8 cellular contexts compared by ENCODE assay signal in the genomic region with DNA sequence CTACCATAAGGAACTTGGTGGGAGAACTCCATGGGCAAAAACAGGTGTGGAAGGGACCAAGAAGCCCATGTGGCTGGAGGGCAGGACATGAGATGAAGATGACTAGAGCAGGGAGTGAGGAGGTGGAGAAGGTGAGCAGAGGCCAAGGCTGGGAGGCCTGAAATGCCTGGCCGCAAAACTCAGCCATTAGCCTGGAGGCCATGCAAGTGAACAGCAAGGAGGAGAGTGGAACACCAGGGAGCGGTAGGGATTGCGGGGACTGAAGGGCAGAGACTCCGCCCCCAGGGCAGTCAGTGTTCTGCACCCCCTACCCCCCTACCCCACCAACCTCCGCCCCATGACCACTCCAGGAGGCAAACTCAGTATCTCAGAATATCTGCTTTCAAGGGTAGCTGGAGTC. TPM values are rescaled to one million over a fixed set of nuclear protein-coding genes. Genes with fewer than 3 reads are reported as not detected.
A peak's percentile ranks its signal among the peaks of the same experiment; 100 is the strongest.
DNase-seq lines count a peak whose midpoint lies in the region; ATAC-seq and TF ChIP-seq lines count a peak whose summit lies in the region.

No MANE protein-coding gene starts in this region.

- H3K9ac ChIP-seq in MM.1S (ENCODE audit: low read length) (peak overlapping the region; percentile 93; the same call in 1 of the 2 replicates), duodenal mucosa (ENCODE audit: low read depth in 1 of 2, low read length in 2 of 2) (peak overlapping the region; percentile 67 to 87), neuronal stem cell (ENCODE audit: low read depth, low read length, poor library complexity) (no peak overlapping the region)

- H3K4me1 ChIP-seq in Caco-2 (peaks cover 9% of the 10 kb centered on the region), MM.1S (ENCODE audit: low read length) (peaks cover 7% of the 10 kb centered on the region), duodenal mucosa (ENCODE audit: control insufficient read depth in 1 of 2, insufficient read depth in 2 of 2, low read length in 2 of 2) (peaks cover 13 to 31% of the 10 kb centered on the region in 2 donors), neuronal stem cell (ENCODE audit: control insufficient read depth in 2 of 2, insufficient read depth in 1 of 2, low read depth in 1 of 2, low read length in 2 of 2) (peaks cover 9 to 11% of the 10 kb centered on the region in 2 donors)

- H3K14ac ChIP-seq in neuronal stem cell (ENCODE audit: low read length), result no peak overlapping the region

- H3K27ac Mint-ChIP-seq in Caco-2 (ENCODE audit: unreplicated experiment), result peak overlapping the region; percentile 86

- H3K79me1 ChIP-seq in neuronal stem cell (ENCODE audit: low read depth, low read length), result no peaks in the 10 kb centered on the region

- no peak overlapping the region for H2BK12ac ChIP-seq in neuronal stem cell (ENCODE audit: low read length)

- peak overlapping the region; percentile 97; the same call in 1 of the 2 replicates for H2AFZ ChIP-seq in MM.1S (ENCODE audit: low read length)
- no peak overlapping the region for H2AFZ ChIP-seq in neuronal stem cell (ENCODE audit: low read length)

- no peak overlapping the region for H2BK5ac ChIP-seq in neuronal stem cell (ENCODE audit: low read length)

- H3K4me2 ChIP-seq in MM.1S (ENCODE audit: low read depth, low read length) (peak overlapping the region; percentile 99), neuronal stem cell (ENCODE audit: insufficient read depth, low read length, poor library complexity, severe bottlenecking) (no peak overlapping the region)

- no peaks in the 10 kb centered on the region for H3K27me3 ChIP-seq in Caco-2 (replicated peaks; ENCODE audit: control insufficient read depth, insufficient read depth, low read length)
- no peaks in the 10 kb centered on the region for H3K27me3 ChIP-seq in MM.1S (replicated peaks; ENCODE audit: insufficient read depth, low read length)
- H3K27me3 ChIP-seq in duodenal mucosa (ENCODE audit: control insufficient read depth in 1 of 2, insufficient read depth in 2 of 2, low read length in 2 of 2), result no peaks in the 10 kb centered on the region
- no peaks in the 10 kb centered on the region for H3K27me3 ChIP-seq in neuronal stem cell (ENCODE audit: control insufficient read depth in 3 of 3, insufficient read depth in 3 of 3, low read depth in 1 of 3, low read length in 3 of 3)

- TF ChIP-seq CTCF in Caco-2 (IDR thresholded peaks at IDR 0.05; ENCODE audit: insufficient read depth in 1 of 2, low read depth in 1 of 2, low read length in 1 of 2, severe bottlenecking in 1 of 2, unreplicated experiment in 1 of 2) (no peak), MM.1S (IDR thresholded peaks at IDR 0.05; ENCODE audit: low read length) (no peak)

- H4K20me1 ChIP-seq in MM.1S (ENCODE audit: insufficient read depth, low read length), result no peaks in the 10 kb centered on the region

- peak overlapping the region; percentile 68 for H2AK5ac ChIP-seq in neuronal stem cell (ENCODE audit: low read depth, low read length)

- no peak overlapping the region for H3K4me3 ChIP-seq in Caco-2 (ENCODE audit: low read depth, low read length)
- H3K4me3 ChIP-seq in MM.1S (ENCODE audit: low read length), result peak overlapping the region; percentile 91
- peak overlapping the region; percentile 85 to 96 for H3K4me3 ChIP-seq in duodenal mucosa (ENCODE audit: low read depth in 1 of 2, low read length in 2 of 2)
- peak overlapping the region in 1 of 2 donors; percentile 92 for H3K4me3 ChIP-seq in neuronal stem cell (ENCODE audit: low read length in 2 of 2)

- no peaks in the 10 kb centered on the region for H3K27me3 Mint-ChIP-seq in Caco-2 (ENCODE audit: insufficient read depth, unreplicated experiment)

- intact Hi-C loops in Caco-2 (cut with micrococcal nuclease; ENCODE audit: unreplicated experiment), result no loop called here

- no peak overlapping the region for H3K18ac ChIP-seq in neuronal stem cell (ENCODE audit: low read length)

- H3K4me1 Mint-ChIP-seq in Caco-2 (ENCODE audit: low read depth, unreplicated experiment), result peaks cover 18% of the 10 kb centered on the region

- H3K36me3 Mint-ChIP-seq in Caco-2 (ENCODE audit: insufficient read depth, unreplicated experiment), result peaks cover 40% of the 10 kb centered on the region

- no peaks in the 10 kb centered on the region for H3K9me2 ChIP-seq in MM.1S (replicated peaks; ENCODE audit: insufficient read depth, low read length)

- no peak overlapping the region for H3K23ac ChIP-seq in neuronal stem cell (ENCODE audit: low read depth, low read length, poor library complexity)

- BruUV-seq in Caco-2 (replicated peaks; lab: Mats Ljungman, UMichigan), result no TSS peak

- H4K91ac ChIP-seq in neuronal stem cell (ENCODE audit: low read depth, low read length, poor library complexity), result no peak overlapping the region

- H3K4ac ChIP-seq in neuronal stem cell (ENCODE audit: low read length), result no peak overlapping the region

- CTCF ChIA-PET in Caco-2 (lab: Charles Lee), result interaction anchor here (0.6 kb wide), 2 partner anchors 31 to 38 kb away, joined by 3 to 4 read pairs; no protein-coding TSS in a partner anchor

- H3K36me3 ChIP-seq in Caco-2 (ENCODE audit: control insufficient read depth, insufficient read depth, low read length) (no peaks in the 10 kb centered on the region; the same call in 1 of the 2 replicates), MM.1S (replicated peaks; ENCODE audit: insufficient read depth, low read length) (no peaks in the 10 kb centered on the region), duodenal mucosa (ENCODE audit: control insufficient read depth in 1 of 2, insufficient read depth in 2 of 2, low read length in 2 of 2) (peaks cover 0 to 11% of the 10 kb centered on the region in 2 donors), neuronal stem cell (replicated peaks in 1 of 2; ENCODE audit: control insufficient read depth in 2 of 2, insufficient read depth in 2 of 2, low read length in 2 of 2) (peaks cover 6 to 30% of the 10 kb centered on the region in 2 donors)

- H3K79me2 ChIP-seq in MM.1S (ENCODE audit: low read length), result peaks cover 23% of the 10 kb centered on the region

- DNase-seq in Caco-2, result peak in 1 of 2 experiments; percentile 25
- no peak for DNase-seq in MM.1S
- no peak for DNase-seq in neuronal stem cell (ENCODE audit: low spot score)
- DNase-seq in kidney tubule cell (ENCODE audit: low spot score), result no peak

- no peaks in the 10 kb centered on the region for H3K9me3 ChIP-seq in Caco-2
- no peaks in the 10 kb centered on the region for H3K9me3 ChIP-seq in MM.1S (replicated peaks; ENCODE audit: insufficient read depth, low read length)
- H3K9me3 ChIP-seq in duodenal mucosa (ENCODE audit: control insufficient read depth in 1 of 2, low read length in 2 of 2), result no peaks in the 10 kb centered on the region
- H3K9me3 ChIP-seq in neuronal stem cell (replicated peaks in 1 of 2; ENCODE audit: control insufficient read depth in 2 of 2, insufficient read depth in 1 of 2, low read depth in 1 of 2, low read length in 2 of 2), result no peaks in the 10 kb centered on the region

- no peak overlapping the region for H4K8ac ChIP-seq in neuronal stem cell (ENCODE audit: low read depth, low read length)

- no peaks in the 10 kb centered on the region for H3K9me3 Mint-ChIP-seq in Caco-2 (ENCODE audit: unreplicated experiment)

- peaks cover 14% of the 10 kb centered on the region for H3F3A ChIP-seq in MM.1S (ENCODE audit: insufficient read depth, low read length)

- H3K27ac ChIP-seq in MM.1S (ENCODE audit: low read length), result peak overlapping the region; percentile 85; the same call in 1 of the 2 replicates
- H3K27ac ChIP-seq in duodenal mucosa (ENCODE audit: low read depth, low read length), result peak overlapping the region; percentile 82
- H3K27ac ChIP-seq in neuronal stem cell (replicated peaks; ENCODE audit: low read length), result peak overlapping the region; percentile 34

- no CpG with 5 or more reads among the region's 5 CpGs for WGBS in neuronal stem cell (ENCODE audit: extremely low coverage in 2 of 2, insufficient read length in 2 of 2, insufficient replicate concordance in 1 of 2), 2 donors

- H2BK120ac ChIP-seq in neuronal stem cell (ENCODE audit: low read depth, low read length), result no peak overlapping the region

- H2BK15ac ChIP-seq in neuronal stem cell (ENCODE audit: low read length), result no peak overlapping the region

- ATAC-seq in GM18870 (IDR thresholded peaks at IDR 0.05; ENCODE audit: unreplicated experiment), result no peak
- ATAC-seq in GM19455 (IDR thresholded peaks at IDR 0.05; ENCODE audit: unreplicated experiment), result no peak
- no peak for ATAC-seq in HG02623 (IDR thresholded peaks at IDR 0.05; ENCODE audit: unreplicated experiment)

- POLR2A ChIA-PET in Caco-2 (lab: Charles Lee), result no interaction called here

- H3K4me3 Mint-ChIP-seq in Caco-2 (ENCODE audit: unreplicated experiment), result peak overlapping the region; percentile 89

RNA-seq across cellular contexts. Expression of a gene that starts 17.0 kb away (rescaled TPM):
- 15.1 and 17.7 TPM in 2 replicates for total RNA-seq in Caco-2 (2022)
- polyA plus RNA-seq in neuronal stem cell (2013, experiment 1 of 2), result 27.1 TPM
- 26.1 TPM for polyA plus RNA-seq in neuronal stem cell (2013, experiment 2 of 2)

RNA-seq across cellular contexts. Expression of a gene that starts 19.5 kb away (rescaled TPM):
- 1.8 and 2.4 TPM in 2 replicates for total RNA-seq in Caco-2 (2022)
- 3.7 TPM for polyA plus RNA-seq in neuronal stem cell (2013, experiment 1 of 2)
- polyA plus RNA-seq in neuronal stem cell (2013, experiment 2 of 2), result 4.2 TPM

RNA-seq across cellular contexts. Expression of a gene that starts 46.5 kb away (rescaled TPM):
- total RNA-seq in Caco-2 (2022), result 20.2 and 23.4 TPM in 2 replicates
- 60.7 TPM for polyA plus RNA-seq in neuronal stem cell (2013, experiment 1 of 2)
- 57.8 TPM for polyA plus RNA-seq in neuronal stem cell (2013, experiment 2 of 2)

Comparison
In these comparisons a context has a peak if more than half of its experiments do, and no peak if none do; other contexts are left out.
1. H3K27ac ChIP-seq: peak in every context shown above with its lines; median percentile 85 in MM.1S; 82 in duodenal mucosa; 34 in neuronal stem cell.